In the genomic region with DNA sequence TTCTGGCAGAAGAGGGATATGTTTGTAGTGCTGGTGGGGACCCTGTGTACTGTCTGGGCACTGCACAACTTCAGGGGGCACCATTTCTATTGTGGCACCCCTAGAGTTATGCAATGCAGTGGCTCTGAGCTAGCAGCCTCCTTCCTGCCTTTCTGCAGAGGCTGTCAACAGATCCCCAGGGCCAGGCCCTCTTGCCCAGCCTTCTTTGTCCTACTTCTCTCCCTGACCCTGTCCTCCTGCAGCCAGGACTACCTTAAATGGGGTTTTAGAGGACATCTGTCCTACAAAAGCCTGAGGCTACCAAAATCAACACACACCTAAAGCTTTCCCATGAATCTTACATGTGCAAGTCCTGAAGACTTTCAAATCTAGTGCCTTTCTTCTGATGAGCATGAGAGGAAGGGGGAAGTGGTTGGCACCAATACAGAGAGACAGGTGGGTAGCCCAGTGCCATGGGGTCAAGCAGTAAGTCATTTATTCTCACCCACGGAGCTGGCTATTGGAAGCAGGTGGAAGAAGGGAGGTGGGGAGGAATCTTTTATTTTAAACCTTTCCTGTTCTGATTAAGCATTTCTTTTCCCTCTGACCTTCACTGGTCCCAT, we compare ENCODE assay signal across 1 cellular context.
A peak's percentile ranks its signal among the peaks of the same experiment; 100 is the strongest.
TF ChIP-seq lines count a peak whose summit lies in the region.

No MANE protein-coding gene starts in this region.

TF ChIP-seq in HepG2, 621 proteins besides CTCF, POLR2A, EP300 and RAD21:
- 0 out of 2 replicates have a peak, but pooled peaks have one; percentile 18 for TF ChIP-seq CEBPG (CRISPR knock-in tag; IDR thresholded peaks at IDR 0.05)
- TF ChIP-seq ZNF3 (CRISPR knock-in tag; IDR thresholded peaks at IDR 0.05): no peak
- TF ChIP-seq, protein P1, sequence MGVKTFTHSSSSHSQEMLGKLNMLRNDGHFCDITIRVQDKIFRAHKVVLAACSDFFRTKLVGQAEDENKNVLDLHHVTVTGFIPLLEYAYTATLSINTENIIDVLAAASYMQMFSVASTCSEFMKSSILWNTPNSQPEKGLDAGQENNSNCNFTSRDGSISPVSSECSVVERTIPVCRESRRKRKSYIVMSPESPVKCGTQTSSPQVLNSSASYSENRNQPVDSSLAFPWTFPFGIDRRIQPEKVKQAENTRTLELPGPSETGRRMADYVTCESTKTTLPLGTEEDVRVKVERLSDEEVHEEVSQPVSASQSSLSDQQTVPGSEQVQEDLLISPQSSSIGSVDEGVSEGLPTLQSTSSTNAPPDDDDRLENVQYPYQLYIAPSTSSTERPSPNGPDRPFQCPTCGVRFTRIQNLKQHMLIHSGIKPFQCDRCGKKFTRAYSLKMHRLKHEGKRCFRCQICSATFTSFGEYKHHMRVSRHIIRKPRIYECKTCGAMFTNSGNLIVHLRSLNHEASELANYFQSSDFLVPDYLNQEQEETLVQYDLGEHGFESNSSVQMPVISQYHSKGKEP (CRISPR knock-in tag; IDR thresholded peaks at IDR 0.05): no peak
- TF ChIP-seq HOXA3 (CRISPR knock-in tag; IDR thresholded peaks at IDR 0.05): no peak
- TF ChIP-seq, protein P2, sequence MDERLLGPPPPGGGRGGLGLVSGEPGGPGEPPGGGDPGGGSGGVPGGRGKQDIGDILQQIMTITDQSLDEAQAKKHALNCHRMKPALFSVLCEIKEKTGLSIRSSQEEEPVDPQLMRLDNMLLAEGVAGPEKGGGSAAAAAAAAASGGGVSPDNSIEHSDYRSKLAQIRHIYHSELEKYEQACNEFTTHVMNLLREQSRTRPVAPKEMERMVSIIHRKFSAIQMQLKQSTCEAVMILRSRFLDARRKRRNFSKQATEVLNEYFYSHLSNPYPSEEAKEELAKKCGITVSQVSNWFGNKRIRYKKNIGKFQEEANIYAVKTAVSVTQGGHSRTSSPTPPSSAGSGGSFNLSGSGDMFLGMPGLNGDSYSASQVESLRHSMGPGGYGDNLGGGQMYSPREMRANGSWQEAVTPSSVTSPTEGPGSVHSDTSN (CRISPR knock-in tag; IDR thresholded peaks at IDR 0.05): no peak
- TF ChIP-seq ZNF564 (CRISPR knock-in tag; IDR thresholded peaks at IDR 0.05): 0 out of 2 replicates have a peak, but pooled peaks have one; percentile 10
- no peak for TF ChIP-seq SPEN (CRISPR knock-in tag; IDR thresholded peaks at IDR 0.05; ENCODE audit: low read depth)
- TF ChIP-seq CHCHD3 (CRISPR knock-in tag; IDR thresholded peaks at IDR 0.05): no peak
- TF ChIP-seq ZNF747 (CRISPR knock-in tag; IDR thresholded peaks at IDR 0.05; ENCODE audit: borderline replicate concordance): 0 out of 2 replicates have a peak, but pooled peaks have one; percentile 7
- no peak for TF ChIP-seq FOXA1 (IDR thresholded peaks at IDR 0.05)
- TF ChIP-seq FOXA1 (CRISPR knock-in tag; IDR thresholded peaks at IDR 0.05): no peak
